In the genomic region with DNA sequence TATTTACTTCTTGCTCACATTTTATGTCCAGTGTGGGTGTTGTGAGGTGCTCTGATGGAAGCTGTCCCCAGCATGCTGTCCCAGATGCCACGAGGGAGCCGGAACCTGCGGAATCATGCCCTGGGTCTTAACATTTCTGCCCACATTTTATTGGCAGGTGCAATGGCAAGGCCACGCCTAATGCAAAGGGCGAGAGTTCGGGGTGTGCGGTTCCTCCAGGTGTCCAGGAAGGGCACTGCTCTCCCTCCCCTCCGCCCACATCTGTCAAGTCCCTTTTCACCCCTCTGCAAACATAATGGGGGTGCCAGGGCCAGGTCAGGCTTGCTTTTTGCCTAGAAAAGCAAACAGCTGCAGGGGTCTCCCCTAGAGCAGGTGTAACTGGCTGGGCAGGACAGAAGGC, we compare ENCODE assay signal across 1 cellular context.
TF ChIP-seq lines count a peak whose summit lies in the region.

No MANE protein-coding gene starts in this region.

TF ChIP-seq in IMR-90, 13 proteins besides CTCF, POLR2A, EP300 and RAD21 (continued from another document):
- TF ChIP-seq MAZ (IDR thresholded peaks at IDR 0.05; ENCODE audit: borderline replicate concordance, low read depth, low read length), result no peak
- no peak for TF ChIP-seq CEBPB (IDR thresholded peaks at IDR 0.05; ENCODE audit: low read depth, low read length)
- TF ChIP-seq, protein P1, sequence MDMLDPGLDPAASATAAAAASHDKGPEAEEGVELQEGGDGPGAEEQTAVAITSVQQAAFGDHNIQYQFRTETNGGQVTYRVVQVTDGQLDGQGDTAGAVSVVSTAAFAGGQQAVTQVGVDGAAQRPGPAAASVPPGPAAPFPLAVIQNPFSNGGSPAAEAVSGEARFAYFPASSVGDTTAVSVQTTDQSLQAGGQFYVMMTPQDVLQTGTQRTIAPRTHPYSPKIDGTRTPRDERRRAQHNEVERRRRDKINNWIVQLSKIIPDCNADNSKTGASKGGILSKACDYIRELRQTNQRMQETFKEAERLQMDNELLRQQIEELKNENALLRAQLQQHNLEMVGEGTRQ (IDR thresholded peaks at IDR 0.05; ENCODE audit: low read depth, low read length), result no peak
- TF ChIP-seq FOS (IDR thresholded peaks at IDR 0.05; ENCODE audit: low read depth, low read length), result no peak
- no peak for TF ChIP-seq MAFK (IDR thresholded peaks at IDR 0.05; ENCODE audit: low read depth, low read length)
